In the genomic region with DNA sequence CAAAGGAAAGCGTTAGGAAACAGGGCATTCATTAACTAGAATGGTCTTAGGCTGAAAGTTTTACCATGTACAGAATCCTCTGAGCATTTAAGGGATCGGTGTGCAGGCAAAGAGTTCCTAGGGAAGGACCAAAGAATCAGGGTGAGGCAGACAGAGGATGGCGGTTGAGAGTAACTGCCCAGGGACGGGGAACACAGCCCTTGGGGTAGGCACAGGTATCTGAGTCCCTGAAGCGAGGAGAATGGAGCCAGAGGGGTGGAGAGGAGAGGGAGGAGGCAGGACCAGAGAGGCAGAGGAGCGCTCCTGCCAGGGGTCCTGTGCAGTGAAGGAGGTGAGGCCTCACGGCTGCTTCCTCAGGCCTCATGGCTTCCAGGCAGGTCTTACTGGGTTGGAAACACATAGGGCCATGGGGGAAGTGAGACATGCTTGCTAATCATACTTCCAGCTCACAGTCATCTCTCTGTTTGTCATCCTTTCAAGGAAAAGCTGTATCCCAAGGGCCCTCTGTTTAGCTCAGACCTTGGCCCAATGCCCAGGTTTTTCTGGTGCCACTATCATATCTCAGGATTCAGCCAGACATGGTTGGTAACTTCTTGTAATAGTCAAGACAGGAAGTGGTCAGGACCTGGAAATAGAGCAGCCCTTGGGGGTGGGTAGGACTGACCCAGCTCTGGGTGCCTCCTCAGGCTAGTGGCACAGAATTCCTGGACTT, we compare ENCODE assay signal across 8 cellular contexts. TPM values are rescaled to one million over a fixed set of nuclear protein-coding genes. Genes with fewer than 3 reads are reported as not detected.
A peak's percentile ranks its signal among the peaks of the same experiment; 100 is the strongest.
DNase-seq lines count a peak whose midpoint lies in the region; ATAC-seq, FAIRE-seq and TF ChIP-seq lines count a peak whose summit lies in the region.

No MANE protein-coding gene starts in this region.

- H3K36me3 ChIP-seq in astrocyte (ENCODE audit: insufficient read depth, low read length) (no peaks in the 10 kb centered on the region), kidney (ENCODE audit: control insufficient read depth in 1 of 2, insufficient read depth in 2 of 2, low read length in 2 of 2) (no peaks in the 10 kb centered on the region), stomach (no peaks in the 10 kb centered on the region)

- no peaks in the 10 kb centered on the region for H3K36me3 Mint-ChIP-seq in astrocyte (ENCODE audit: low read depth, unreplicated experiment)

- H3K79me2 ChIP-seq in astrocyte (ENCODE audit: insufficient read depth, low read length) = no peaks in the 10 kb centered on the region

- no peak for TF ChIP-seq POLR2A in stomach (IDR thresholded peaks at IDR 0.05)

- H3K9me3 Mint-ChIP-seq in astrocyte (ENCODE audit: unreplicated experiment) = peaks cover 2% of the 10 kb centered on the region

- H3K4me1 ChIP-seq in astrocyte (ENCODE audit: insufficient read depth, low read length) = peaks cover 21% of the 10 kb centered on the region
- peaks cover 11 to 12% of the 10 kb centered on the region in 2 donors for H3K4me1 ChIP-seq in kidney (ENCODE audit: control insufficient read depth in 1 of 2, insufficient read depth in 1 of 2, low read depth in 1 of 2, low read length in 2 of 2)
- H3K4me1 ChIP-seq in stomach = peaks cover 6 to 21% (median 12%) of the 10 kb centered on the region in 4 donors

- peak overlapping the region; percentile 93 for H3K27ac Mint-ChIP-seq in astrocyte (ENCODE audit: unreplicated experiment)

- H3K9ac ChIP-seq in astrocyte (ENCODE audit: low read length) = peak overlapping the region; percentile 59
- H3K9ac ChIP-seq in kidney (ENCODE audit: low read length in 2 of 2) = no peak overlapping the region

- 73 to 89% (median 81%) methylated on average over 7 of the region's 7 CpGs for WGBS in stomach, 5 donors

- no peak overlapping the region for H3K4me3 Mint-ChIP-seq in astrocyte (ENCODE audit: unreplicated experiment)

- ATAC-seq in HG03342 (IDR thresholded peaks at IDR 0.05; ENCODE audit: unreplicated experiment) = no peak

- intact Hi-C loops in kidney (cut with DNase I) (no loop called here), stomach (cut with DNase I; ENCODE audit: low total_unique reads) (loop anchor here (5.0 kb wide), 1 partner anchor 72 kb away; no protein-coding TSS in a partner anchor)

- no peak overlapping the region for H3K4me3 ChIP-seq in astrocyte (ENCODE audit: insufficient read depth, low read depth, low read length)
- no peak overlapping the region for H3K4me3 ChIP-seq in kidney (ENCODE audit: low read length in 2 of 2)
- no peak overlapping the region for H3K4me3 ChIP-seq in stomach

- peaks cover 17% of the 10 kb centered on the region for H3K4me1 Mint-ChIP-seq in astrocyte (ENCODE audit: low read depth, unreplicated experiment)

- DNase-seq in GDM1 (lab: John Stamatoyannopoulos, UW) (peak; percentile 81), NCI-H2029 (lab: John Stamatoyannopoulos, UW) (peak; percentile 77), astrocyte (ENCODE audit: low read depth) (peak; percentile 96), kidney (peak; percentile 90), stomach (peak; percentile 50), NCI-H526 (lab: John Stamatoyannopoulos, UW) (no peak)
- DNase-seq in stimulated activated CD4-positive, alpha-beta T cell treated with anti-CD3 and anti-CD28 coated beads, Interleukin-2, amount 100 ng/mL, for 48 hours = no peak

- H3K27ac ChIP-seq in astrocyte (ENCODE audit: low read depth, low read length) = peak overlapping the region; percentile 85
- H3K27ac ChIP-seq in kidney (ENCODE audit: low read depth in 2 of 2, low read length in 2 of 2) = peak overlapping the region; percentile 73 to 85
- peak overlapping the region; percentile 37 to 82 (median 80) for H3K27ac ChIP-seq in stomach

- H2AFZ ChIP-seq in astrocyte (ENCODE audit: low read depth, low read length) = peak overlapping the region; percentile 53

- TF ChIP-seq EP300 in stomach (IDR thresholded peaks at IDR 0.05) = no peak

- FAIRE-seq in astrocyte (lab: Jason Lieb, UNC) = peak; percentile 89
- no peak for FAIRE-seq in kidney (lab: Jason Lieb, UNC)

- TF ChIP-seq CTCF in astrocyte (IDR thresholded peaks at IDR 0.05; ENCODE audit: insufficient read depth, low read depth, low read length) = no peak
- TF ChIP-seq CTCF in kidney (IDR thresholded peaks at IDR 0.05; ENCODE audit: borderline replicate concordance, extremely low read depth, insufficient read depth) = no peak
- TF ChIP-seq CTCF in stomach (IDR thresholded peaks at IDR 0.05) = no peak

- H3K4me2 ChIP-seq in astrocyte (ENCODE audit: low read length) = peak overlapping the region; percentile 60

- H3K27me3 ChIP-seq in astrocyte (ENCODE audit: insufficient read depth, low read length) (no peaks in the 10 kb centered on the region), stomach (no peaks in the 10 kb centered on the region)

- no peaks in the 10 kb centered on the region for H4K20me1 ChIP-seq in astrocyte (ENCODE audit: insufficient read depth, low read length)

- H3K27me3 Mint-ChIP-seq in astrocyte (ENCODE audit: low read depth, unreplicated experiment) = no peaks in the 10 kb centered on the region

- H3K9me3 ChIP-seq in astrocyte (ENCODE audit: insufficient read depth, low read depth, low read length) (peaks cover 5% of the 10 kb centered on the region), kidney (ENCODE audit: control insufficient read depth in 1 of 2, low read length in 2 of 2) (no peaks in the 10 kb centered on the region), stomach (peaks cover 0 to 8% (median 0%) of the 10 kb centered on the region in 4 donors)

RNA-seq across cellular contexts. Expression of gene ITGB3, which starts 13.8 kb away (rescaled TPM):
- total RNA-seq in astrocyte (44.0 and 59.2 TPM in 2 replicates), kidney (88.8 TPM), stomach (10 to 100 TPM in 3 of 5 donors, 1 to 10 TPM in 1, not detected in 1; 7.1 to 29.8 (median 23.6) TPM)
- polyA plus RNA-seq in kidney (ENCODE audit: insufficient read depth, low read depth, low replicate concordance) (7.1 TPM), stomach (1 to 10 TPM; 1.0 to 3.1 (median 1.7) TPM)

RNA-seq across cellular contexts. Expression of gene MYL4, which starts 30.7 kb away (rescaled TPM):
- total RNA-seq in astrocyte = 22.7 and 38.5 TPM in 2 replicates
- not detected for total RNA-seq in kidney
- 1.0 TPM for polyA plus RNA-seq in kidney (ENCODE audit: insufficient read depth, low read depth, low replicate concordance)
- 1 to 10 TPM in 2 of 5 donors, not detected in 3; 1.7 to 5.7 TPM for total RNA-seq in stomach
- 1 to 10 TPM in 2 of 3 donors, under 1 TPM in 1; 0.20 to 2.1 (median 1.5) TPM for polyA plus RNA-seq in stomach

RNA-seq across cellular contexts. Expression of gene CDC27, which starts 50.7 kb away (rescaled TPM):
- total RNA-seq in astrocyte (137 and 151 TPM in 2 replicates), kidney (78.2 TPM), stomach (100 to 1,000 TPM in 1 of 5 donors, 10 to 100 TPM in 3, 1 to 10 TPM in 1; 3.2 to 104 (median 75.9) TPM)
- polyA plus RNA-seq in kidney (ENCODE audit: insufficient read depth, low read depth, low replicate concordance) (18.2 TPM), stomach (10 to 100 TPM in 2 of 3 donors, 1 to 10 TPM in 1; 7.7 to 17.7 (median 15.4) TPM)

Comparison
In these comparisons a context has a peak if more than half of its experiments do, and no peak if none do; other contexts are left out.
1. DNase-seq: peak in GDM1 (single experiment), NCI-H2029 (single experiment), astrocyte (single experiment), kidney (single experiment) and stomach (single experiment); none in NCI-H526 (0 of 2) and stimulated activated CD4-positive, alpha-beta T cell treated with anti-CD3 and anti-CD28 coated beads, Interleukin-2, amount 100 ng/mL, for 48 hours (0 of 2).
2. Peak in every context shown above with its lines, with median percentiles within 50 percentile points of each other: H3K27ac ChIP-seq.